9 cellular contexts compared by ENCODE assay signal in the genomic region with DNA sequence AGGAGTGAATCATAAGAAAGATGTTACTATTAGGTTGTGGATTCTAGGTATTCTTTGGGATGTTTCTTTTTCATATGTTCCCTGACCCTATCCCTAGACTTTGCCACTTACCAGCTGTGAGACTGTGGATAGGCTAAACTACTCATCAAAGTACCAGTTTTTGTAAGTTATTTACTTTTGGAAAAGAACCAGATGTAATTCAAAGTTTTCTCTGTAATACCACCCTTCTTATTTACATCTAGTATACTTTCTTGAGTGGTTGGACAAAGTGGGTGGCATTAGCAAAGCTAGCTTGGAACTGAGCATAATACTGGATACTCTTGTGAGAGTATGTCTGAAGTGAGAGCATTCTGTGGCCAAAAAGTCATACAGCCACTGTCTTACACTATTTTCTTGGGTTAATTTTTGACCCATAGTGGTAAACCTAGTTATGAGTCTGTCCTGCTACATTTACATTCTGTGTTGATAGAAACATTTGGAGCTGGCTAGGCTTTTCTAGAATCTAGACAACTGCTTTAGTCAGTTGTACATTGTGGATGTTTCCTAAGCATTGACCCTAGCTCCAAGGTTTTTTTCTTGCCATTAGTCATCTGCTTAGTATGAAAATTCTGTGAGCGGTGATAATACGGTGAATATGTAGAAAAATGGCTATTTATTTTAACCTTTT. TPM values are rescaled to one million over a fixed set of nuclear protein-coding genes. Genes with fewer than 3 reads are reported as not detected.
DNase-seq lines count a peak whose midpoint lies in the region; ATAC-seq and TF ChIP-seq lines count a peak whose summit lies in the region.
"Had no signal": no experiment of that assay in that cellular context is flagged by ENCODE, and none has a peak within 500 bp of the region (broad histone marks: within the 10 kb centered on the region; RNA-seq: fewer than 3 reads in every experiment).

No MANE protein-coding gene starts in this region.

- no peaks in the 10 kb centered on the region for H3K9me3 ChIP-seq in neutrophil

- peaks cover 13% of the 10 kb centered on the region for H3K36me3 Mint-ChIP-seq in activated naive CD8-positive, alpha-beta T cell treated with anti-CD3 and anti-CD28 coated beads for 36 hours

- TF ChIP-seq CTCF in neutrophil (IDR thresholded peaks at IDR 0.05), result no peak

- DNase-seq in activated naive CD8-positive, alpha-beta T cell treated with anti-CD3 and anti-CD28 coated beads for 36 hours, result no peak
- DNase-seq in HuH-7 (ENCODE audit: low spot score), result no peak
- no peak for DNase-seq in activated CD4-positive, alpha-beta T cell treated with anti-CD3 and anti-CD28 coated beads, Interleukin-2, amount 50 U/mL, for 48 hours
- DNase-seq in H7, result no peak
- DNase-seq: activated naive CD4-positive, alpha-beta T cell treated with anti-CD3 and anti-CD28 coated beads for 36 hours had no signal

- no peak for TF ChIP-seq POLR2A in GM18505 (IDR thresholded peaks at IDR 0.05; ENCODE audit: borderline replicate concordance, extremely low read depth, insufficient read depth, insufficient read length)

- H3K27me3 ChIP-seq in neutrophil (no peaks in the 10 kb centered on the region), H7 (ENCODE audit: control insufficient read depth, insufficient read depth, low read length) (no peaks in the 10 kb centered on the region)

- H3K4me1 ChIP-seq in neutrophil (ENCODE audit: control insufficient read depth in 1 of 2, insufficient read depth in 1 of 2, low read depth in 1 of 2, low read length in 1 of 2), result peaks cover 52 to 74% of the 10 kb centered on the region in 2 experiments

- H3K36me3 ChIP-seq in neutrophil (no peaks in the 10 kb centered on the region), H7 (replicated peaks; ENCODE audit: control insufficient read depth, insufficient read depth, low read length) (no peaks in the 10 kb centered on the region)

- peak overlapping the region; percentile 29 for H3K27ac Mint-ChIP-seq in activated naive CD8-positive, alpha-beta T cell treated with anti-CD3 and anti-CD28 coated beads for 36 hours
- H3K27ac Mint-ChIP-seq: activated naive CD4-positive, alpha-beta T cell treated with anti-CD3 and anti-CD28 coated beads for 36 hours had no signal

- peak; percentile 95 for ATAC-seq in GM18907 (IDR thresholded peaks at IDR 0.05; ENCODE audit: unreplicated experiment)
- ATAC-seq in HG02840 (IDR thresholded peaks at IDR 0.05; ENCODE audit: low FRiP score, unreplicated experiment), result peak; percentile 79
- ATAC-seq in GM18505 (IDR thresholded peaks at IDR 0.05; ENCODE audit: unreplicated experiment), result no peak

- H3K27ac ChIP-seq in neutrophil, result peak overlapping the region; percentile 66

- H3K27me3 Mint-ChIP-seq in activated naive CD8-positive, alpha-beta T cell treated with anti-CD3 and anti-CD28 coated beads for 36 hours, result no peaks in the 10 kb centered on the region

- H3K4me1 Mint-ChIP-seq in activated naive CD8-positive, alpha-beta T cell treated with anti-CD3 and anti-CD28 coated beads for 36 hours, result peaks cover 26% of the 10 kb centered on the region

- peak overlapping the region in 1 of 2 experiments; percentile 23 for H3K4me3 ChIP-seq in neutrophil (ENCODE audit: low read depth in 1 of 2, low read length in 1 of 2)
- H3K4me3 ChIP-seq in H7 (ENCODE audit: insufficient read depth, low read depth, low read length), result no peak overlapping the region

- H3K9me3 Mint-ChIP-seq in activated naive CD8-positive, alpha-beta T cell treated with anti-CD3 and anti-CD28 coated beads for 36 hours, result peaks cover 1% of the 10 kb centered on the region

- H3K4me3 Mint-ChIP-seq in activated naive CD8-positive, alpha-beta T cell treated with anti-CD3 and anti-CD28 coated beads for 36 hours, result no peak overlapping the region
- H3K4me3 Mint-ChIP-seq: activated naive CD4-positive, alpha-beta T cell treated with anti-CD3 and anti-CD28 coated beads for 36 hours had no signal

RNA-seq across cellular contexts. Expression of a gene that starts 41.7 kb away (rescaled TPM):
- 10 to 100 TPM; 15.8 to 17.4 TPM for total RNA-seq in activated naive CD8-positive, alpha-beta T cell treated with anti-CD3 and anti-CD28 coated beads for 36 hours
- 32.7 and 45.2 TPM in 2 replicates for total RNA-seq in H7 (2014; rRNA removed; shearing (Covaris generic))
